Comparison of ENCODE assay signal across 18 cellular contexts in genomic region chr11:130629039-130629438, GRCh38.
DNase-seq lines count a peak whose midpoint lies in the region; ATAC-seq, FAIRE-seq and TF ChIP-seq lines count a peak whose summit lies in the region.
"Had no signal": no experiment of that assay in that cellular context is flagged by ENCODE, and none has a peak within 500 bp of the region (broad histone marks: within the 10 kb centered on the region; RNA-seq: fewer than 3 reads in every experiment).

No MANE protein-coding gene starts in this region.

- no peaks in the 10 kb centered on the region for H3K9me1 ChIP-seq in keratinocyte (ENCODE audit: control insufficient read depth, extremely low read depth, insufficient read depth, low read length)

- ATAC-seq in GM21367 (IDR thresholded peaks at IDR 0.05; ENCODE audit: unreplicated experiment), result no peak
- ATAC-seq: right lobe of liver had no signal

- no peak overlapping the region for H3K9ac ChIP-seq in keratinocyte (ENCODE audit: control insufficient read depth, extremely low read depth, insufficient read depth, low read length)

- no peak for TF ChIP-seq CTCF in keratinocyte (optimal IDR thresholded peaks at IDR 0.05 in 1 of 3, IDR thresholded peaks at IDR 0.05 in 1 of 3, conservative IDR thresholded peaks at IDR 0.05 in 1 of 3; ENCODE audit: extremely low read depth in 1 of 3, insufficient read depth in 2 of 3, low read length in 3 of 3)

- peak overlapping the region; percentile 28 for H3K4me2 ChIP-seq in keratinocyte (ENCODE audit: control insufficient read depth, extremely low read depth, insufficient read depth, low read depth, low read length)

- H3K79me2 ChIP-seq in keratinocyte (ENCODE audit: control insufficient read depth, insufficient read depth, low read length), result no peaks in the 10 kb centered on the region

- no peak overlapping the region for H3K27ac ChIP-seq in keratinocyte (ENCODE audit: control insufficient read depth, insufficient read depth, low read length)
- H3K27ac ChIP-seq: heart right ventricle, right lobe of liver, testis had no signal

- no peaks in the 10 kb centered on the region for H3K27me3 ChIP-seq in keratinocyte (ENCODE audit: control insufficient read depth, extremely low read depth, insufficient read depth, low read length)
- H3K27me3 ChIP-seq: heart right ventricle, right lobe of liver, testis had no signal

- peak overlapping the region; percentile 12 for H2AFZ ChIP-seq in keratinocyte (ENCODE audit: control insufficient read depth, low read length)

- dilution Hi-C loops in keratinocyte (cut with MboI; ENCODE audit: extremely low pct_ligation_motif_present, low sequenced_read_pairs), result no loop called here

- H3K9me3 ChIP-seq in keratinocyte (ENCODE audit: control insufficient read depth, low read depth, low read length), result no peaks in the 10 kb centered on the region
- H3K9me3 ChIP-seq: heart right ventricle, right lobe of liver, testis had no signal

- no peaks in the 10 kb centered on the region for H3K36me3 ChIP-seq in keratinocyte (ENCODE audit: control insufficient read depth in 2 of 2, extremely low read depth in 1 of 2, insufficient read depth in 2 of 2, low read length in 2 of 2)
- H3K36me3 ChIP-seq: heart right ventricle, right lobe of liver had no signal

- H3K4me3 ChIP-seq in keratinocyte (ENCODE audit: control insufficient read depth in 2 of 3, extremely low read depth in 1 of 3, insufficient read depth in 2 of 3, low read depth in 1 of 3, low read length in 3 of 3), result no peak overlapping the region
- H3K4me3 ChIP-seq: heart right ventricle, right lobe of liver, testis had no signal

- no peaks in the 10 kb centered on the region for H4K20me1 ChIP-seq in keratinocyte (ENCODE audit: control insufficient read depth, extremely low read depth, insufficient read depth, low read length)

- peaks cover 31% of the 10 kb centered on the region for H3K4me1 ChIP-seq in keratinocyte (ENCODE audit: control insufficient read depth, extremely low read depth, insufficient read depth, low read length)
- H3K4me1 ChIP-seq: right lobe of liver, testis had no signal

- DNase-seq in Daoy (ENCODE audit: low read depth) (peak; percentile 53), M059J (ENCODE audit: low read depth) (peak; percentile 83), amniotic epithelial cell (ENCODE audit: low read depth) (peak; percentile 48), keratinocyte (ENCODE audit: low read depth, low spot score) (no peak), iPS-NIHi7 (ENCODE audit: extremely low spot score) (no peak), SW480 (ENCODE audit: low spot score) (no peak), activated gamma-delta T cell (lab: John Stamatoyannopoulos, UW) (no peak)
- DNase-seq: activated naive CD4-positive, alpha-beta T cell treated with Interleukin-2 at 50 U/mL for 16 hours; DMS79 treated with DMSO at 0.1 percent for 48 hours; heart right ventricle; Karpas-422; NCI-H1092 treated with DMSO at 0.1 percent for 48 hours; NK-92 treated with Interleukin-12 subunit alpha and Interleukin-12 subunit beta, amount 100 ng/mL, for 24 hours; right lobe of liver; T-cell; testis had no signal

- FAIRE-seq in keratinocyte (lab: Jason Lieb, UNC), result peak; percentile 94
- FAIRE-seq: islet of Langerhans had no signal

Comparison
In these comparisons a context has a peak if more than half of its experiments do, and no peak if none do; other contexts are left out.
1. DNase-seq: peak in Daoy (single experiment), M059J (single experiment) and amniotic epithelial cell (single experiment); none in keratinocyte (single experiment), iPS-NIHi7 (single experiment), SW480 (single experiment) and activated gamma-delta T cell (single experiment).